In the genomic region with DNA sequence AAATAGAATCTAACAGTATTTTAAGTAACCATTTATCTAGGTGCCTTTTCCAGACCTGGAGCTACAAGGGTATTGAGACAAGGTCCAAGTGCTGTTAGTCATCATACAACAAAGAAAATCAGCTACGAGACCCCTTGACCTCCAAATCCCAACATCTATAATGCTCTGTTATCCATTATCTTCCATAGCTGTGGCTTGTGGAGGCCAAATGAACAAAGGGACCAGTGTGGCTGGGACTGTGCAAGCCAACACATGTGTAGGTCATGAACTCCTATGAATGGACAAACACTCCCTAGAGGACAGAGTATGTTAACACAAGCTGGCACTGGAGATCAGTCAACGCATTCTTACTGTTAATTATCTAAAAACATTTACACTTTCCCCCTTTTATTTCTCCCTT, we compare ENCODE assay signal across 1 cellular context.
TF ChIP-seq lines count a peak whose summit lies in the region.

No MANE protein-coding gene starts in this region.

TF ChIP-seq in HepG2, 621 proteins besides CTCF, POLR2A, EP300 and RAD21 (continued from another document and continues in another):
- no peak for TF ChIP-seq ZBTB49 (CRISPR knock-in tag; IDR thresholded peaks at IDR 0.05; ENCODE audit: borderline replicate concordance)
- no peak for TF ChIP-seq MED1 (CRISPR knock-in tag; IDR thresholded peaks at IDR 0.05)
- TF ChIP-seq REL (CRISPR knock-in tag; conservative IDR thresholded peaks at IDR 0.05): no peak
- no peak for TF ChIP-seq HNRNPLL (IDR thresholded peaks at IDR 0.05; ENCODE audit: low read depth, low read length, poor library complexity, severe bottlenecking)
- no peak for TF ChIP-seq CBX5 (CRISPR knock-in tag; IDR thresholded peaks at IDR 0.05; ENCODE audit: borderline replicate concordance)
- TF ChIP-seq TBX3 (IDR thresholded peaks at IDR 0.05; ENCODE audit: borderline replicate concordance): peak; percentile 29; the same call in 1 of the 2 replicates
- TF ChIP-seq ZMYM3 (CRISPR knock-in tag; IDR thresholded peaks at IDR 0.05): 0 out of 2 replicates have a peak, but pooled peaks have one; percentile 20
- no peak for TF ChIP-seq ZNF281 (CRISPR knock-in tag; IDR thresholded peaks at IDR 0.05; ENCODE audit: borderline replicate concordance)
- 0 out of 2 replicates have a peak, but pooled peaks have one; percentile 26 for TF ChIP-seq TCF7L2 (IDR thresholded peaks at IDR 0.05; ENCODE audit: low read depth, low read length)
- no peak for TF ChIP-seq CSRNP1 (CRISPR knock-in tag; IDR thresholded peaks at IDR 0.05)
- TF ChIP-seq ZNF362 (CRISPR knock-in tag; IDR thresholded peaks at IDR 0.05; ENCODE audit: borderline replicate concordance): no peak
- no peak for TF ChIP-seq FIP1L1 (IDR thresholded peaks at IDR 0.05; ENCODE audit: borderline replicate concordance, insufficient read depth, low read depth, low read length)
- no peak for TF ChIP-seq JDP2 (CRISPR knock-in tag; IDR thresholded peaks at IDR 0.05; ENCODE audit: borderline replicate concordance)
- no peak for TF ChIP-seq ZNF777 (CRISPR knock-in tag; IDR thresholded peaks at IDR 0.05)
- no peak for TF ChIP-seq PATZ1 (CRISPR knock-in tag; IDR thresholded peaks at IDR 0.05)
- no peak for TF ChIP-seq YEATS2 (CRISPR knock-in tag; IDR thresholded peaks at IDR 0.05; ENCODE audit: borderline replicate concordance)
- TF ChIP-seq PLSCR1 (CRISPR knock-in tag; IDR thresholded peaks at IDR 0.05; ENCODE audit: borderline replicate concordance): no peak
- no peak for TF ChIP-seq ZNF441 (CRISPR knock-in tag; IDR thresholded peaks at IDR 0.05; ENCODE audit: borderline replicate concordance)
- no peak for TF ChIP-seq ZNF746 (CRISPR knock-in tag; IDR thresholded peaks at IDR 0.05)
- TF ChIP-seq RORA (CRISPR knock-in tag; IDR thresholded peaks at IDR 0.05): no peak
- peak; percentile 83 for TF ChIP-seq SOX5 (CRISPR knock-in tag; IDR thresholded peaks at IDR 0.05; ENCODE audit: borderline replicate concordance)
- no peak for TF ChIP-seq SP140L (CRISPR knock-in tag; IDR thresholded peaks at IDR 0.05; ENCODE audit: borderline replicate concordance)
- TF ChIP-seq BCL6 (CRISPR knock-in tag; IDR thresholded peaks at IDR 0.05): no peak
- TF ChIP-seq ELF3 (CRISPR knock-in tag; IDR thresholded peaks at IDR 0.05): no peak
- no peak for TF ChIP-seq RBM22 (optimal IDR thresholded peaks at IDR 0.05; ENCODE audit: low read length)
- TF ChIP-seq, protein P1, sequence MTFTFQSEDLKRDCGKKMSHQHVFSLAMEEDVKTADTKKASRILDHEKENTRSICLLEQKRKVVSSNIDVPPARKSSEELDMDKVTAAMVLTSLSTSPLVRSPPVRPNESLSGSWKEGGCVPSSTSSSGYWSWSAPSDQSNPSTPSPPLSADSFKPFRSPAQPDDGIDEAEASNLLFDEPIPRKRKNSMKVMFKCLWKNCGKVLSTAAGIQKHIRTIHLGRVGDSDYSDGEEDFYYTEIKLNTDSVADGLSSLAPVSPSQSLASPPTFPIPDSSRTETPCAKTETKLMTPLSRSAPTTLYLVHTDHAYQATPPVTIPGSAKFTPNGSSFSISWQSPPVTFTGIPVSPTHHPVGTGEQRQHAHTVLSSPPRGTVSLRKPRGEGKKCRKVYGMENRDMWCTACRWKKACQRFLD (CRISPR knock-in tag; IDR thresholded peaks at IDR 0.05; ENCODE audit: borderline replicate concordance): no peak
- TF ChIP-seq NR2F6 (IDR thresholded peaks at IDR 0.05): peak; percentile 89
- peak; percentile 75 for TF ChIP-seq NR2F6 (CRISPR knock-in tag; IDR thresholded peaks at IDR 0.05)
- no peak for TF ChIP-seq ZNF7 (CRISPR knock-in tag; IDR thresholded peaks at IDR 0.05)
- peak; percentile 61; the same call in 1 of the 2 replicates for TF ChIP-seq ZNF331 (CRISPR knock-in tag; IDR thresholded peaks at IDR 0.05)
- no peak for TF ChIP-seq ZNF713 (CRISPR knock-in tag; IDR thresholded peaks at IDR 0.05)
- no peak for TF ChIP-seq NONO (IDR thresholded peaks at IDR 0.05)
- TF ChIP-seq NONO (CRISPR knock-in tag; conservative IDR thresholded peaks at IDR 0.05): no peak
- TF ChIP-seq HMG20B (CRISPR knock-in tag; conservative IDR thresholded peaks at IDR 0.05): no peak
- no peak for TF ChIP-seq MIER2 (CRISPR knock-in tag; IDR thresholded peaks at IDR 0.05)
- TF ChIP-seq SOX13 (IDR thresholded peaks at IDR 0.05): peak; percentile 63
- TF ChIP-seq SOX13 (CRISPR knock-in tag; conservative IDR thresholded peaks at IDR 0.05 in 1 of 2, IDR thresholded peaks at IDR 0.05 in 1 of 2): peak in 1 of 2 experiments; percentile 89; a peak in 2 of 4 replicates
- no peak for TF ChIP-seq ONECUT2 (CRISPR knock-in tag; IDR thresholded peaks at IDR 0.05)
- TF ChIP-seq CERS6 (CRISPR knock-in tag; IDR thresholded peaks at IDR 0.05): no peak
- TF ChIP-seq HNF4G (IDR thresholded peaks at IDR 0.05; ENCODE audit: borderline replicate concordance, low read depth, low read length): 0 out of 2 replicates have a peak, but pooled peaks have one; percentile 28
- TF ChIP-seq HNF4G (CRISPR knock-in tag; IDR thresholded peaks at IDR 0.05; ENCODE audit: borderline replicate concordance, low read depth): no peak
- peak; percentile 83 for TF ChIP-seq SALL1 (CRISPR knock-in tag; IDR thresholded peaks at IDR 0.05)
- TF ChIP-seq, protein P2, sequence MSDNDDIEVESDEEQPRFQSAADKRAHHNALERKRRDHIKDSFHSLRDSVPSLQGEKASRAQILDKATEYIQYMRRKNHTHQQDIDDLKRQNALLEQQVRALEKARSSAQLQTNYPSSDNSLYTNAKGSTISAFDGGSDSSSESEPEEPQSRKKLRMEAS (IDR thresholded peaks at IDR 0.05): peak; percentile 48; the same call in 1 of the 2 replicates
- TF ChIP-seq, protein P3, sequence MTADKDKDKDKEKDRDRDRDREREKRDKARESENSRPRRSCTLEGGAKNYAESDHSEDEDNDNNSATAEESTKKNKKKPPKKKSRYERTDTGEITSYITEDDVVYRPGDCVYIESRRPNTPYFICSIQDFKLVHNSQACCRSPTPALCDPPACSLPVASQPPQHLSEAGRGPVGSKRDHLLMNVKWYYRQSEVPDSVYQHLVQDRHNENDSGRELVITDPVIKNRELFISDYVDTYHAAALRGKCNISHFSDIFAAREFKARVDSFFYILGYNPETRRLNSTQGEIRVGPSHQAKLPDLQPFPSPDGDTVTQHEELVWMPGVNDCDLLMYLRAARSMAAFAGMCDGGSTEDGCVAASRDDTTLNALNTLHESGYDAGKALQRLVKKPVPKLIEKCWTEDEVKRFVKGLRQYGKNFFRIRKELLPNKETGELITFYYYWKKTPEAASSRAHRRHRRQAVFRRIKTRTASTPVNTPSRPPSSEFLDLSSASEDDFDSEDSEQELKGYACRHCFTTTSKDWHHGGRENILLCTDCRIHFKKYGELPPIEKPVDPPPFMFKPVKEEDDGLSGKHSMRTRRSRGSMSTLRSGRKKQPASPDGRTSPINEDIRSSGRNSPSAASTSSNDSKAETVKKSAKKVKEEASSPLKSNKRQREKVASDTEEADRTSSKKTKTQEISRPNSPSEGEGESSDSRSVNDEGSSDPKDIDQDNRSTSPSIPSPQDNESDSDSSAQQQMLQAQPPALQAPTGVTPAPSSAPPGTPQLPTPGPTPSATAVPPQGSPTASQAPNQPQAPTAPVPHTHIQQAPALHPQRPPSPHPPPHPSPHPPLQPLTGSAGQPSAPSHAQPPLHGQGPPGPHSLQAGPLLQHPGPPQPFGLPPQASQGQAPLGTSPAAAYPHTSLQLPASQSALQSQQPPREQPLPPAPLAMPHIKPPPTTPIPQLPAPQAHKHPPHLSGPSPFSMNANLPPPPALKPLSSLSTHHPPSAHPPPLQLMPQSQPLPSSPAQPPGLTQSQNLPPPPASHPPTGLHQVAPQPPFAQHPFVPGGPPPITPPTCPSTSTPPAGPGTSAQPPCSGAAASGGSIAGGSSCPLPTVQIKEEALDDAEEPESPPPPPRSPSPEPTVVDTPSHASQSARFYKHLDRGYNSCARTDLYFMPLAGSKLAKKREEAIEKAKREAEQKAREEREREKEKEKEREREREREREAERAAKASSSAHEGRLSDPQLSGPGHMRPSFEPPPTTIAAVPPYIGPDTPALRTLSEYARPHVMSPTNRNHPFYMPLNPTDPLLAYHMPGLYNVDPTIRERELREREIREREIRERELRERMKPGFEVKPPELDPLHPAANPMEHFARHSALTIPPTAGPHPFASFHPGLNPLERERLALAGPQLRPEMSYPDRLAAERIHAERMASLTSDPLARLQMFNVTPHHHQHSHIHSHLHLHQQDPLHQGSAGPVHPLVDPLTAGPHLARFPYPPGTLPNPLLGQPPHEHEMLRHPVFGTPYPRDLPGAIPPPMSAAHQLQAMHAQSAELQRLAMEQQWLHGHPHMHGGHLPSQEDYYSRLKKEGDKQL (CRISPR knock-in tag; IDR thresholded peaks at IDR 0.05; ENCODE audit: low read depth): no peak
